Comparison of ENCODE assay signal across 14 cellular contexts in genomic region chr5:35120745-35121144, GRCh38.
DNase-seq lines count a peak whose midpoint lies in the region; ATAC-seq and TF ChIP-seq lines count a peak whose summit lies in the region.
"Had no signal": no experiment of that assay in that cellular context is flagged by ENCODE, and none has a peak within 500 bp of the region (broad histone marks: within the 10 kb centered on the region; RNA-seq: fewer than 3 reads in every experiment).

No MANE protein-coding gene starts in this region.

- H3K9ac ChIP-seq in adipocyte (ENCODE audit: low read length) = no peak overlapping the region

- no peaks in the 10 kb centered on the region for H3K27me3 ChIP-seq in adipocyte (replicated peaks; ENCODE audit: control insufficient read depth, insufficient read depth, low read length)

- H3K4me3 ChIP-seq in adipocyte (ENCODE audit: low read length) = no peak overlapping the region
- H3K4me3 ChIP-seq in fibroblast of pulmonary artery (replicated peaks; ENCODE audit: low read depth, low read length) = no peak overlapping the region

- no peaks in the 10 kb centered on the region for H3K9me3 ChIP-seq in adipocyte (ENCODE audit: control insufficient read depth, low read length)

- peaks cover 17% of the 10 kb centered on the region for H3K4me1 ChIP-seq in adipocyte (ENCODE audit: control insufficient read depth, insufficient read depth, low read length)

- TF ChIP-seq CTCF in fibroblast of pulmonary artery (IDR thresholded peaks at IDR 0.05; ENCODE audit: low read length, missing control alignments) = no peak

- ATAC-seq in HG02798 (IDR thresholded peaks at IDR 0.05; ENCODE audit: poor library complexity, unreplicated experiment) (no peak), GM18873 (IDR thresholded peaks at IDR 0.05; ENCODE audit: low FRiP score, unreplicated experiment) (no peak)
- ATAC-seq: CD8-positive, alpha-beta T cell had no signal

- peak; percentile 4 for DNase-seq in DMS 273 (lab: John Stamatoyannopoulos, UW; ENCODE audit: unreplicated experiment)
- no peak for DNase-seq in DMS 273 treated with DMSO at 0.1 percent for 48 hours (lab: John Stamatoyannopoulos, UW)
- peak; percentile 18 for DNase-seq in adipocyte (ENCODE audit: low read depth)
- peak; percentile 29 for DNase-seq in fibroblast of pulmonary artery (ENCODE audit: low read depth)
- no peak for DNase-seq in NCI-H2081 treated with DMSO at 0.1 percent for 48 hours (lab: John Stamatoyannopoulos, UW)
- no peak for DNase-seq in NOMO-1 treated with DMSO at 0.1 percent for 48 hours (lab: John Stamatoyannopoulos, UW; ENCODE audit: unreplicated experiment)
- DNase-seq: CD8-positive, alpha-beta T cell; COR-L47; DMS53; GOT3; H9; KG1 had no signal

- no peaks in the 10 kb centered on the region for H3K36me3 ChIP-seq in adipocyte (ENCODE audit: control insufficient read depth, insufficient read depth, low read length, severe bottlenecking)

Comparison
In these comparisons a context has a peak if more than half of its experiments do, and no peak if none do; other contexts are left out.
1. DNase-seq: peak in DMS 273 (single experiment), adipocyte (single experiment) and fibroblast of pulmonary artery (single experiment); none in DMS 273 treated with DMSO at 0.1 percent for 48 hours (single experiment), NCI-H2081 treated with DMSO at 0.1 percent for 48 hours (single experiment) and NOMO-1 treated with DMSO at 0.1 percent for 48 hours (single experiment).